Comparison of ENCODE assay signal across 23 cellular contexts in the genomic region with DNA sequence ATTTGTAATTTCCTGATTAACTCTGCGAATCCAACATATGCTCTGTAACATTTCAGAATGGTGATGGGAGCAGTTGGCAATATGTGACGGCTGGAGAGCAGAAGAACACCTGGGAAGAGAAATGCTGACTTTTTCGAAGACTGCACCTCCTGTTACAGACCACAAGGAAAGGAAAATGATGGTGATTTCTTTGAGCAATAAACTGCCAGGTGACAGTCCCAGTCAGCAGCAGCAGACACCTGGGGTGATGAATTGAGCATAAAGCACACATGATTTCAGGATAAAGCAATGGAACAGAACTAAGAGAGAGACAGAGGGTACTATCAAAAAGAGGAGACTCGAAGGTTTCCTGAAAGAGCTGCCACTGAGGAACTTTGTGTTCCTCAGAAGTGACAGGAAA.
DNase-seq lines count a peak whose midpoint lies in the region; FAIRE-seq and TF ChIP-seq lines count a peak whose summit lies in the region.
"Had no signal": no experiment of that assay in that cellular context is flagged by ENCODE, and none has a peak within 500 bp of the region (broad histone marks: within the 10 kb centered on the region; RNA-seq: fewer than 3 reads in every experiment).

No MANE protein-coding gene starts in this region.

- H3K9me3 Mint-ChIP-seq in neural progenitor cell, result no peaks in the 10 kb centered on the region

- no peak overlapping the region for H3K56ac ChIP-seq in H1 (replicated peaks; ENCODE audit: insufficient read length, low read depth, low read length)

- no peak overlapping the region for H2BK12ac ChIP-seq in H1 (ENCODE audit: low read depth, low read length)

- in situ Hi-C loops in GM13977 (cut with MboI; ENCODE audit: low pct_unique_long_range_greater_than_20kb, low sequenced_read_pairs, unreplicated experiment), result no loop called here

- FAIRE-seq in H1 (lab: Jason Lieb, UNC), result no peak
- FAIRE-seq: GM18507, RCC 7860 had no signal

- no peak overlapping the region for H2BK20ac ChIP-seq in H1 (ENCODE audit: low read length)

- H3K4me1 ChIP-seq in H1 (replicated peaks in 1 of 4; ENCODE audit: control insufficient read depth in 3 of 4, insufficient read depth in 4 of 4, low read length in 3 of 4) (no peaks in the 10 kb centered on the region; a peak in 2 of 7 replicates), neural progenitor cell (peaks cover 18% of the 10 kb centered on the region)

- H3K4me2 ChIP-seq in H1 (ENCODE audit: insufficient read depth in 1 of 2, low read depth in 2 of 2, low read length in 2 of 2) (no peak overlapping the region), neural progenitor cell (no peak overlapping the region)
- H3K4me2 ChIP-seq: KMS-11 had no signal

- H4K20me1 ChIP-seq in H1 (replicated peaks in 1 of 2; ENCODE audit: control insufficient read depth in 1 of 2, insufficient read depth in 2 of 2, low read length in 2 of 2) (no peaks in the 10 kb centered on the region), neural progenitor cell (ENCODE audit: low read depth) (no peaks in the 10 kb centered on the region)

- no peak overlapping the region for H2BK120ac ChIP-seq in H1 (replicated peaks; ENCODE audit: low read depth, low read length)

- 89% methylated on average over 4 of the region's 4 CpGs; no CpG with 5 or more reads in 1 of the 2 experiments for WGBS in H1 (ENCODE audit: extremely low coverage in 1 of 2, insufficient coverage in 1 of 2, insufficient read length in 1 of 2, insufficient replicate concordance in 2 of 2, low coverage in 1 of 2, low lambda C conversion rate in 2 of 2, missing lambda C conversion rate in 1 of 2), 2 experiments

- TF ChIP-seq EP300 in H1 (IDR thresholded peaks at IDR 0.05; ENCODE audit: borderline replicate concordance in 1 of 2, low read depth in 2 of 2, low read length in 2 of 2), result no peak

- no peaks in the 10 kb centered on the region for H3K36me3 Mint-ChIP-seq in neural progenitor cell

- H3F3A ChIP-seq in neural progenitor cell (ENCODE audit: low read depth), result no peaks in the 10 kb centered on the region

- no peak overlapping the region for H3K18ac ChIP-seq in H1 (ENCODE audit: extremely low read depth, low read length)

- H3K27ac ChIP-seq in H1 (ENCODE audit: low read depth, low read length) (no peak overlapping the region), neural progenitor cell (no peak overlapping the region)
- H3K27ac ChIP-seq: KMS-11, SK-N-MC had no signal

- no peak overlapping the region for H3K4ac ChIP-seq in H1 (replicated peaks; ENCODE audit: insufficient read length, low read depth, low read length)

- no peak overlapping the region for H3K4me3 Mint-ChIP-seq in neural progenitor cell

- no peaks in the 10 kb centered on the region for H3K4me1 Mint-ChIP-seq in neural progenitor cell

- H3K9me3 ChIP-seq in H1 (ENCODE audit: insufficient read depth in 2 of 2, low read depth in 1 of 2, low read length in 1 of 2) (no peaks in the 10 kb centered on the region; a peak in 1 of 4 replicates), neural progenitor cell (ENCODE audit: low read depth) (no peaks in the 10 kb centered on the region)

- no peak for TF ChIP-seq CTCF in H1 (IDR thresholded peaks at IDR 0.05; ENCODE audit: control extremely low read depth in 1 of 3, insufficient read depth in 1 of 3, low read depth in 1 of 3, low read length in 3 of 3)
- no peak for TF ChIP-seq CTCF in neural progenitor cell (IDR thresholded peaks at IDR 0.05)
- TF ChIP-seq CTCF in GM13977 (IDR thresholded peaks at IDR 0.05; ENCODE audit: extremely low read depth, insufficient read depth, missing control alignments), result no peak

- TF ChIP-seq RAD21 in H1 (IDR thresholded peaks at IDR 0.05 in 1 of 2, conservative IDR thresholded peaks at IDR 0.05 in 1 of 2; ENCODE audit: low read depth in 2 of 2, low read length in 2 of 2), result no peak

- H3K27me3 ChIP-seq in H1 (replicated peaks in 1 of 4; ENCODE audit: control insufficient read depth in 3 of 4, extremely low read depth in 1 of 4, insufficient read depth in 3 of 4, low read length in 3 of 4), result no peaks in the 10 kb centered on the region
- H3K27me3 ChIP-seq in neural progenitor cell, result no peaks in the 10 kb centered on the region

- no peak overlapping the region for H4K91ac ChIP-seq in H1 (replicated peaks; ENCODE audit: insufficient read length, low read length)

- H3K23ac ChIP-seq in H1 (ENCODE audit: insufficient read length), result no peak overlapping the region

- H3K4me3 ChIP-seq in H1 (ENCODE audit: extremely low read depth in 1 of 4, insufficient read depth in 2 of 4, low read depth in 3 of 4, low read length in 4 of 4) (no peak overlapping the region), neural progenitor cell (no peak overlapping the region)
- H3K4me3 ChIP-seq: SK-N-MC had no signal

- no peak overlapping the region for H3K27ac Mint-ChIP-seq in neural progenitor cell

- H3K14ac ChIP-seq in H1 (ENCODE audit: insufficient read length), result no peak overlapping the region

- H4K8ac ChIP-seq in H1 (ENCODE audit: extremely low read depth, insufficient read depth, low read length), result no peak overlapping the region

- H3K9ac ChIP-seq in H1 (replicated peaks in 1 of 4; ENCODE audit: extremely low read depth in 1 of 4, low read depth in 3 of 4, low read length in 3 of 4), result no peak overlapping the region
- no peak overlapping the region for H3K9ac ChIP-seq in neural progenitor cell
- H3K9ac ChIP-seq: KMS-11 had no signal

- DNase-seq in NCI-H2171 treated with DMSO at 0.1 percent for 48 hours (lab: John Stamatoyannopoulos, UW) (peak; percentile 3), NCI-H2171 (lab: John Stamatoyannopoulos, UW) (no peak), NCI-H146 treated with DMSO at 0.1 percent for 48 hours (lab: John Stamatoyannopoulos, UW; ENCODE audit: unreplicated experiment) (peak; percentile 92), H1 (ENCODE audit: low read depth in 1 of 2, low spot score in 2 of 2) (no peak), neural progenitor cell (ENCODE audit: low spot score) (no peak), GM13977 (ENCODE audit: low spot score) (no peak), mucosa of gallbladder (ENCODE audit: low spot score) (no peak), NCI-H226 (no peak)
- DNase-seq: Calu3, DMS79 treated with DMSO at 0.1 percent for 48 hours, GOT3, HCEC 1CT, IMR-90, NCI-H1048, NCI-H1436, NCI-H2029, NCI-H446, NCI-H524 treated with DMSO at 0.1 percent for 48 hours, SIG-M5 had no signal

- 0 out of 2 replicates have a peak overlapping the region, but pooled peaks have one; percentile 22 for H2AFZ ChIP-seq in H1 (ENCODE audit: low read length)
- H2AFZ ChIP-seq in neural progenitor cell (replicated peaks), result peak overlapping the region; percentile 30

- no peaks in the 10 kb centered on the region for H3K79me1 ChIP-seq in H1 (ENCODE audit: low read depth, low read length)

- H4K5ac ChIP-seq in H1 (ENCODE audit: insufficient read length, low read depth, low read length), result no peak overlapping the region

- POLR2A ChIA-PET in H1 (lab: Charles Lee; ENCODE audit: partially characterized antibody), result no interaction called here

- no peak for TF ChIP-seq POLR2A in H1 (IDR thresholded peaks at IDR 0.05; ENCODE audit: control extremely low read depth in 1 of 2, low read depth in 2 of 2, low read length in 2 of 2)

- H3K36me3 ChIP-seq in H1 (ENCODE audit: control insufficient read depth in 2 of 4, insufficient read depth in 4 of 4, low read length in 3 of 4) (no peaks in the 10 kb centered on the region), neural progenitor cell (no peaks in the 10 kb centered on the region)

- no peak overlapping the region for H2BK5ac ChIP-seq in H1 (ENCODE audit: low read depth, low read length)

- CTCF ChIA-PET in H1 (lab: Charles Lee; ENCODE audit: partially characterized antibody), result interaction anchor here (0.9 to 1.2 kb wide), 2 partner anchors 16 to 176 kb away, joined by 3 read pairs; no protein-coding TSS in a partner anchor

- H2BK15ac ChIP-seq in H1 (ENCODE audit: low read length), result no peak overlapping the region

- no peaks in the 10 kb centered on the region for H3K23me2 ChIP-seq in H1 (ENCODE audit: low read depth, low read length)

- H3K79me2 ChIP-seq in H1 (ENCODE audit: control insufficient read depth in 1 of 2, insufficient read depth in 2 of 2, low read length in 2 of 2) (no peaks in the 10 kb centered on the region), neural progenitor cell (ENCODE audit: low read depth) (no peaks in the 10 kb centered on the region)

- H2AK5ac ChIP-seq in H1 (ENCODE audit: low read depth, low read length), result no peak overlapping the region

- H3K27me3 Mint-ChIP-seq in neural progenitor cell (ENCODE audit: insufficient read depth, low read depth), result no peaks in the 10 kb centered on the region

TF ChIP-seq in H1, 55 proteins besides CTCF, POLR2A, EP300 and RAD21:
- TF ChIP-seq RBBP5 (IDR thresholded peaks at IDR 0.05; ENCODE audit: borderline replicate concordance, low read depth, low read length) (no peak), FOSL1 (IDR thresholded peaks at IDR 0.05; ENCODE audit: insufficient read depth, low read depth, low read length) (no peak)
TF ChIP-seq in H1: peak in this region for 0.

Comparison
In these comparisons a context has a peak if more than half of its experiments do, and no peak if none do; other contexts are left out.
1. DNase-seq: peak in NCI-H2171 treated with DMSO at 0.1 percent for 48 hours (single experiment) and NCI-H146 treated with DMSO at 0.1 percent for 48 hours (single experiment); none in NCI-H2171 (single experiment), H1 (0 of 2), neural progenitor cell (single experiment), GM13977 (single experiment), mucosa of gallbladder (single experiment) and NCI-H226 (single experiment).